In genomic region chr3:193297421-193297820, GRCh38 we compare ENCODE assay signal across 1 cellular context.
TF ChIP-seq lines count a peak whose summit lies in the region.

No MANE protein-coding gene starts in this region.

TF ChIP-seq in SK-N-SH, 30 proteins besides CTCF, POLR2A, EP300 and RAD21 (continued from another document):
- TF ChIP-seq GABPA (IDR thresholded peaks at IDR 0.05; ENCODE audit: low read depth) (no peak), NRF1 (IDR thresholded peaks at IDR 0.05; ENCODE audit: low read depth, low read length) (no peak), POLR2AphosphoS5 (IDR thresholded peaks at IDR 0.05; ENCODE audit: low read depth, low read length) (no peak)
